ENCODE assay signal across 1 cellular context in genomic region chr20:31674895-31675827, GRCh38.
TF ChIP-seq lines count a peak whose summit lies in the region.

No MANE protein-coding gene starts in this region.

TF ChIP-seq in K562, 482 proteins besides CTCF, POLR2A, EP300 and RAD21 (continued from another document and continues in another):
- TF ChIP-seq ARID4B (CRISPR knock-in tag; IDR thresholded peaks at IDR 0.05) (no peak), ASH1L (IDR thresholded peaks at IDR 0.05; ENCODE audit: borderline replicate concordance, low read depth, partially characterized antibody) (no peak), PCBP1 (IDR thresholded peaks at IDR 0.05; ENCODE audit: low read depth, low read length, poor library complexity, severe bottlenecking) (no peak), KAT7 (CRISPR knock-in tag; IDR thresholded peaks at IDR 0.05; ENCODE audit: borderline replicate concordance) (0 out of 2 replicates have a peak, but pooled peaks have one; percentile 79), TCF15 (CRISPR knock-in tag; IDR thresholded peaks at IDR 0.05) (no peak; the same call in 1 of the 2 replicates), HINFP (tag; conservative IDR thresholded peaks at IDR 0.05; ENCODE audit: low read depth) (0 out of 2 replicates have a peak, but pooled peaks have one; percentile 54), PBX2 (CRISPR knock-in tag; IDR thresholded peaks at IDR 0.05; ENCODE audit: low read depth) (no peak), PBX2 (tag; conservative IDR thresholded peaks at IDR 0.05; ENCODE audit: low read depth) (no peak), CBX5 (IDR thresholded peaks at IDR 0.05; ENCODE audit: borderline replicate concordance, low read depth) (no peak), MYC (IDR thresholded peaks at IDR 0.05; ENCODE audit: low read depth, low read length) (peak; percentile 25; the same call in 1 of the 2 replicates), MYC (CRISPR knock-in tag; IDR thresholded peaks at IDR 0.05; ENCODE audit: borderline replicate concordance, low read depth) (peak; percentile 75; the same call in 1 of the 2 replicates), E4F1 (CRISPR knock-in tag; IDR thresholded peaks at IDR 0.05; ENCODE audit: borderline replicate concordance) (peak; percentile 73; the same call in 1 of the 2 replicates), MTA1 (IDR thresholded peaks at IDR 0.05; ENCODE audit: borderline replicate concordance) (0 out of 2 replicates have a peak, but pooled peaks have one; percentile 51), MECOM (CRISPR knock-in tag; IDR thresholded peaks at IDR 0.05) (no peak; the same call in none of the 2 replicates), TARDBP (IDR thresholded peaks at IDR 0.05) (no peak), MAFG (tag; conservative IDR thresholded peaks at IDR 0.05) (peak; percentile 46; the same call in 1 of the 2 replicates), CBFA2T2 (conservative IDR thresholded peaks at IDR 0.05) (peak; percentile 76), RBM17 (IDR thresholded peaks at IDR 0.05; ENCODE audit: borderline replicate concordance, low read depth, low read length) (no peak), ARID3B (CRISPR knock-in tag; IDR thresholded peaks at IDR 0.05; ENCODE audit: borderline replicate concordance) (no peak), MTF1 (CRISPR knock-in tag; IDR thresholded peaks at IDR 0.05; ENCODE audit: borderline replicate concordance) (no peak), CLOCK (CRISPR knock-in tag; IDR thresholded peaks at IDR 0.05; ENCODE audit: borderline replicate concordance) (no peak; the same call in none of the 2 replicates), SMC3 (conservative IDR thresholded peaks at IDR 0.05; ENCODE audit: insufficient read depth, low read depth, low read length) (no peak), ZNF384 (IDR thresholded peaks at IDR 0.05; ENCODE audit: low read depth, low read length) (no peak), NFE2L1 (tag; IDR thresholded peaks at IDR 0.05; ENCODE audit: borderline replicate concordance, low read depth) (no peak), HDGF (IDR thresholded peaks at IDR 0.05) (peak; percentile 89), COPS2 (conservative IDR thresholded peaks at IDR 0.05) (no peak), BRF1 (IDR thresholded peaks at IDR 0.05; ENCODE audit: borderline replicate concordance, extremely low read depth, insufficient read length) (no peak), ZNF407 (IDR thresholded peaks at IDR 0.05; ENCODE audit: low read depth) (no peak), ATF1 (CRISPR knock-in tag; IDR thresholded peaks at IDR 0.05) (no peak), ATF1 (tag; IDR thresholded peaks at IDR 0.05) (peak; percentile 52), GABPA (tag; conservative IDR thresholded peaks at IDR 0.05; ENCODE audit: low read depth) (peak; percentile 85)
